In genomic region chr4:105182211-105182610, GRCh38 we compare ENCODE assay signal across 22 cellular contexts.
"Had no signal": no experiment of that assay in that cellular context is flagged by ENCODE, and none has a peak within 500 bp of the region (broad histone marks: within the 10 kb centered on the region; RNA-seq: fewer than 3 reads in every experiment).

No MANE protein-coding gene starts in this region.

- H3K4me2 ChIP-seq: hepatocyte had no signal

- FAIRE-seq: urothelium cell line had no signal

- H3K27me3 ChIP-seq: ascending aorta, esophagus squamous epithelium, hepatocyte, thyroid gland had no signal

- H2AFZ ChIP-seq: hepatocyte had no signal

- ATAC-seq: activated CD8-positive, alpha-beta T cell treated with anti-CD3 and anti-CD28 coated beads for 36 hours; activated naive CD8-positive, alpha-beta T cell treated with anti-CD3 and anti-CD28 coated beads, Interleukin-2, amount 50 U/mL, for 24 hours; left colon had no signal

- DNase-seq: activated CD4-positive, alpha-beta T cell treated with anti-CD3 and anti-CD28 coated beads, Interleukin-2, amount 10 ng/mL, durations not matched to agents 24 days and 14 days; activated CD8-positive, alpha-beta T cell treated with anti-CD3 and anti-CD28 coated beads for 36 hours; activated naive CD4-positive, alpha-beta T cell treated with Interleukin-2 at 50 U/mL for 16 hours; activated naive CD8-positive, alpha-beta T cell treated with anti-CD3 and anti-CD28 coated beads, Interleukin-2, amount 50 U/mL, for 24 hours; activated T-cell treated with anti-CD3 and anti-CD28 coated beads, Interleukin-2, amount 50 U/mL, for 24 hours; cortex of kidney; effector CD4-positive, alpha-beta T cell; esophagus squamous epithelium; left colon; nephron progenitor cell; stimulated activated CD4-positive, alpha-beta T cell treated with anti-CD3 and anti-CD28 coated beads, Interleukin-12 subunit alpha, Interleukin-12 subunit beta, amount 100 ng/mL, for 4 hours; stimulated activated CD4-positive, alpha-beta T cell treated with anti-CD3 and anti-CD28 coated beads, Interleukin-1b, Interleukin-23, amount 100 ng/mL, for 48 hours; stimulated activated CD8-positive, alpha-beta memory T cell treated with anti-CD3 and anti-CD28 coated beads, Interleukin-4, amount 100 ng/mL, for 48 hours; stimulated activated naive CD4-positive, alpha-beta T cell; T1000; thyroid gland had no signal

- H3K27ac Mint-ChIP-seq: activated CD4-positive, alpha-beta T cell treated with anti-CD3 and anti-CD28 coated beads, Interleukin-2, amount 10 ng/mL, durations not matched to agents 24 days and 14 days; activated CD8-positive, alpha-beta T cell treated with anti-CD3 and anti-CD28 coated beads for 36 hours; activated naive CD8-positive, alpha-beta T cell treated with anti-CD3 and anti-CD28 coated beads, Interleukin-2, amount 50 U/mL, for 24 hours; activated T-cell treated with anti-CD3 and anti-CD28 coated beads, Interleukin-2, amount 50 U/mL, for 24 hours; activated T-helper 2 cell treated with anti-CD3 and anti-CD28 coated beads, Interferon-gamma antibody, Interleukin-2, Interleukin-4, amounts not matched to agents 10 μg/mL and 5 μg/mL and 100 μg/mL, durations not matched to agents 14 hours and 24 hours and 36 hours; nephron progenitor cell had no signal

- H3K27me3 Mint-ChIP-seq: activated CD4-positive, alpha-beta T cell treated with anti-CD3 and anti-CD28 coated beads, Interleukin-2, amount 10 ng/mL, durations not matched to agents 24 days and 14 days; activated CD8-positive, alpha-beta T cell treated with anti-CD3 and anti-CD28 coated beads for 36 hours; activated naive CD8-positive, alpha-beta T cell treated with anti-CD3 and anti-CD28 coated beads, Interleukin-2, amount 50 U/mL, for 24 hours; activated T-cell treated with anti-CD3 and anti-CD28 coated beads, Interleukin-2, amount 50 U/mL, for 24 hours had no signal

- H3K4me1 ChIP-seq: ascending aorta had no signal

- H3K36me3 ChIP-seq: ascending aorta, esophagus squamous epithelium, thyroid gland had no signal

- H3K4me3 ChIP-seq: ascending aorta, esophagus squamous epithelium, hepatocyte, lung, thyroid gland had no signal

- H3K4me3 Mint-ChIP-seq: activated CD4-positive, alpha-beta T cell treated with anti-CD3 and anti-CD28 coated beads, Interleukin-2, amount 10 ng/mL, durations not matched to agents 24 days and 14 days; activated CD8-positive, alpha-beta T cell treated with anti-CD3 and anti-CD28 coated beads for 36 hours; activated naive CD8-positive, alpha-beta T cell treated with anti-CD3 and anti-CD28 coated beads, Interleukin-2, amount 50 U/mL, for 24 hours; activated T-cell treated with anti-CD3 and anti-CD28 coated beads, Interleukin-2, amount 50 U/mL, for 24 hours; mesothelial cell of epicardium; nephron progenitor cell had no signal

- H3K9me3 ChIP-seq: ascending aorta, esophagus squamous epithelium, thyroid gland had no signal

- H3K9me3 Mint-ChIP-seq: activated T-cell treated with anti-CD3 and anti-CD28 coated beads, Interleukin-2, amount 50 U/mL, for 24 hours; nephron progenitor cell had no signal

- H3K27ac ChIP-seq: ascending aorta, esophagus squamous epithelium, hepatocyte, thyroid gland had no signal
